ENCODE assay signal across 28 cellular contexts in genomic region chr11:122226810-122227379, GRCh38.
DNase-seq lines count a peak whose midpoint lies in the region; ATAC-seq and TF ChIP-seq lines count a peak whose summit lies in the region.
"Had no signal": no experiment of that assay in that cellular context is flagged by ENCODE, and none has a peak within 500 bp of the region (broad histone marks: within the 10 kb centered on the region; RNA-seq: fewer than 3 reads in every experiment).

No MANE protein-coding gene starts in this region.

- no peaks in the 10 kb centered on the region for H3K36me3 ChIP-seq in PC-9 (ENCODE audit: low read depth)
- H3K36me3 ChIP-seq: BE2C, brain microvascular endothelial cell, vagina had no signal

- H3F3A ChIP-seq in PC-9 (ENCODE audit: insufficient read depth, low read depth): no peaks in the 10 kb centered on the region

- DNase-seq in AG08395 (ENCODE audit: low spot score): peak; percentile 79
- peak; percentile 88 for DNase-seq in GM04503 (ENCODE audit: low read depth)
- DNase-seq in RPMI8226: peak; percentile 20
- peak; percentile 47 to 72 for DNase-seq in foreskin fibroblast
- DNase-seq in left cardiac atrium: no peak
- DNase-seq in GM20000 (ENCODE audit: low spot score): no peak
- DNase-seq in PC-9: no peak
- DNase-seq: activated CD4-positive, alpha-beta T cell treated with anti-CD3 and anti-CD28 coated beads for 4 hours; activated naive CD4-positive, alpha-beta T cell; activated T-cell treated with anti-CD3 and anti-CD28 coated beads, Interleukin-2, amount 50 U/mL, for 24 hours; BE2C; brain microvascular endothelial cell; DMS53; effector CD4-positive, alpha-beta T cell; glutamatergic neuron; GOT3; islet precursor cell; MM.1S; naive thymus-derived CD4-positive, alpha-beta T cell; NCI-H1417; NCI-H2029 treated with DMSO at 0.1 percent for 48 hours; NCI-H526 treated with DMSO at 0.1 percent for 48 hours; T-helper 2 cell had no signal

- no peaks in the 10 kb centered on the region for H3K9me3 ChIP-seq in PC-9 (ENCODE audit: insufficient read depth, low read depth)
- H3K9me3 ChIP-seq: BE2C, vagina had no signal

- BruUV-seq in PC-9 (replicated peaks; lab: Mats Ljungman, UMichigan): no TSS peak

- ATAC-seq in left cardiac atrium (no peak), HG03354 (IDR thresholded peaks at IDR 0.05; ENCODE audit: poor library complexity, severe bottlenecking, unreplicated experiment) (no peak)
- ATAC-seq: naive thymus-derived CD4-positive, alpha-beta T cell had no signal

- no peaks in the 10 kb centered on the region for H3K79me2 ChIP-seq in PC-9 (ENCODE audit: low read depth)

- no peaks in the 10 kb centered on the region for H3K27me3 ChIP-seq in PC-9 (ENCODE audit: insufficient read depth, low read depth)
- H3K27me3 ChIP-seq: BE2C, brain microvascular endothelial cell, vagina had no signal

- H3K9me2 ChIP-seq in PC-9 (ENCODE audit: insufficient read depth): no peaks in the 10 kb centered on the region

- CTCF ChIA-PET in PC-9 (lab: Charles Lee): no interaction called here

- H3K4me2 ChIP-seq in PC-9: no peak overlapping the region

- POLR2A ChIA-PET in PC-9 (lab: Charles Lee; ENCODE audit: unreplicated experiment): no interaction called here

- no peaks in the 10 kb centered on the region for H4K20me1 ChIP-seq in PC-9 (ENCODE audit: insufficient read depth)

- no peaks in the 10 kb centered on the region for H3K4me1 ChIP-seq in PC-9 (replicated peaks; ENCODE audit: insufficient read depth)
- H3K4me1 ChIP-seq: BE2C had no signal

- H2AFZ ChIP-seq in PC-9: no peak overlapping the region

- intact Hi-C loops in left cardiac atrium (cut with DNase I): no loop called here
- intact Hi-C loops in PC-9 (cut with micrococcal nuclease; ENCODE audit: unreplicated experiment): no loop called here

- H3K27ac ChIP-seq in PC-9: no peak overlapping the region
- H3K27ac ChIP-seq: brain microvascular endothelial cell, RWPE1, SK-N-MC, skin epidermis, vagina had no signal

- H3K4me3 ChIP-seq in foreskin fibroblast (ENCODE audit: low read depth in 1 of 2, low read length in 2 of 2): no peak overlapping the region
- H3K4me3 ChIP-seq in PC-9: no peak overlapping the region
- H3K4me3 ChIP-seq: SK-N-MC, skin epidermis, vagina had no signal

- TF ChIP-seq CTCF in foreskin fibroblast (IDR thresholded peaks at IDR 0.05; ENCODE audit: low read depth, low read length) (no peak), GM20000 (IDR thresholded peaks at IDR 0.05; ENCODE audit: extremely low read depth, missing control alignments) (no peak), PC-9 (conservative IDR thresholded peaks at IDR 0.05) (no peak)

Comparison
In these comparisons a context has a peak if more than half of its experiments do, and no peak if none do; other contexts are left out.
1. DNase-seq: peak in AG08395 (single experiment), GM04503 (single experiment), RPMI8226 (single experiment) and foreskin fibroblast (2 of 2); none in left cardiac atrium (single experiment), GM20000 (single experiment) and PC-9 (0 of 2).